ENCODE assay signal across 8 cellular contexts in genomic region chr1:92486251-92487077, GRCh38. TPM values are rescaled to one million over a fixed set of nuclear protein-coding genes. Genes with fewer than 3 reads are reported as not detected.
DNase-seq lines count a peak whose midpoint lies in the region; ATAC-seq and TF ChIP-seq lines count a peak whose summit lies in the region.

Gene GFI1 (minus strand): TSS chr1:92486925. CDS start chr1:92483487, 3,438 bp downstream.

- H3K4me1 ChIP-seq in GM23338 (ENCODE audit: insufficient read depth) (peaks cover 14% of the 10 kb centered on the region), foreskin keratinocyte (peaks cover 2% of the 10 kb centered on the region), psoas muscle (peaks cover 37% of the 10 kb centered on the region)

- peak; percentile 21 for TF ChIP-seq POLR2A in GM10847 (IDR thresholded peaks at IDR 0.05; ENCODE audit: extremely low read depth, insufficient read length)

- peaks cover 21% of the 10 kb centered on the region for H3K4me1 Mint-ChIP-seq in GM23338

- no peaks in the 10 kb centered on the region for H3K79me2 ChIP-seq in GM23338 (replicated peaks; ENCODE audit: insufficient read depth)

- H3K4me2 ChIP-seq in GM23338: peak within 1 kb of the TSS; percentile 97

- H3K4me3 Mint-ChIP-seq in GM23338: peak within 1 kb of the TSS; percentile 79

- no peaks in the 10 kb centered on the region for H3K36me3 ChIP-seq in GM23338 (ENCODE audit: insufficient read depth)
- no peaks in the 10 kb centered on the region for H3K36me3 ChIP-seq in psoas muscle (ENCODE audit: insufficient read depth in 1 of 2, low read depth in 1 of 2)

- DNase-seq in GM23338 (ENCODE audit: low spot score) (peak; percentile 76), NCI-H146 (lab: John Stamatoyannopoulos, UW) (peak; percentile 61), activated T-cell treated with anti-CD3 and anti-CD28 coated beads for 24 hours (ENCODE audit: low read depth) (peak; percentile 71), foreskin keratinocyte (no peak), psoas muscle (peak; percentile 34 to 55), nucleus accumbens (lab: John Stamatoyannopoulos, UW) (no peak)

- no peak within 1 kb of the TSS for H3K27ac Mint-ChIP-seq in GM23338

- peak within 1 kb of the TSS; percentile 75 for H3K4me3 ChIP-seq in GM23338
- H3K4me3 ChIP-seq in psoas muscle: peak within 1 kb of the TSS; percentile 68

- H2AFZ ChIP-seq in GM23338: peak within 1 kb of the TSS; percentile 97

- H3F3A ChIP-seq in GM23338 (replicated peaks; ENCODE audit: low read depth): peaks cover 13% of the 10 kb centered on the region; the same call in 1 of the 2 replicates

- 3 to 5% (median 4%) methylated on average over 57 to 77 of the region's 77 CpGs for WGBS in psoas muscle, 3 donors

- no peaks in the 10 kb centered on the region for H3K9me3 ChIP-seq in psoas muscle

- peak in 1 of 2 experiments; percentile 19; a peak in 1 of 4 replicates for TF ChIP-seq CTCF in GM23338 (conservative IDR thresholded peaks at IDR 0.05; ENCODE audit: low read depth in 2 of 2)
- TF ChIP-seq CTCF in foreskin keratinocyte (conservative IDR thresholded peaks at IDR 0.05): peak; percentile 14
- TF ChIP-seq CTCF in psoas muscle (IDR thresholded peaks at IDR 0.05): no peak

- peaks cover 81% of the 10 kb centered on the region for H3K27me3 Mint-ChIP-seq in GM23338 (ENCODE audit: insufficient read depth, low read depth, poor library complexity)

- peaks cover 2% of the 10 kb centered on the region; the same call in 1 of the 3 replicates for H3K36me3 Mint-ChIP-seq in GM23338 (ENCODE audit: low read depth)

- peaks cover 4% of the 10 kb centered on the region; the same call in 2 of the 3 replicates for H3K9me3 Mint-ChIP-seq in GM23338

- H3K9me2 ChIP-seq in GM23338 (ENCODE audit: insufficient read depth): no peaks in the 10 kb centered on the region

- peak; percentile 12 for ATAC-seq in GM23338
- ATAC-seq in foreskin keratinocyte: peak; percentile 35
- peak in 2 of 4 donors; percentile 32 to 45 for ATAC-seq in psoas muscle
- ATAC-seq in GM18519 (IDR thresholded peaks at IDR 0.05; ENCODE audit: low FRiP score, unreplicated experiment): no peak

- H3K27me3 ChIP-seq in GM23338 (ENCODE audit: insufficient read depth) (peaks cover 94% of the 10 kb centered on the region), foreskin keratinocyte (peaks cover 90% of the 10 kb centered on the region), psoas muscle (ENCODE audit: insufficient read depth in 3 of 3, low read length in 2 of 3) (peaks cover 5 to 82% (median 43%) of the 10 kb centered on the region in 3 donors)

- H4K20me1 ChIP-seq in GM23338 (replicated peaks; ENCODE audit: insufficient read depth): peaks cover 1% of the 10 kb centered on the region

- intact Hi-C loops in psoas muscle (cut with DNase I): no loop called here

- H3K27ac ChIP-seq in GM23338 (ENCODE audit: low read depth): no peak within 1 kb of the TSS
- no peak within 1 kb of the TSS for H3K27ac ChIP-seq in foreskin keratinocyte
- no peak within 1 kb of the TSS for H3K27ac ChIP-seq in psoas muscle

TF ChIP-seq in GM23338, 12 proteins besides CTCF, POLR2A, EP300 and RAD21 (continues in another document):
- no peak for TF ChIP-seq POLR2AphosphoS5 (IDR thresholded peaks at IDR 0.05; ENCODE audit: low read depth)
- no peak for TF ChIP-seq NANOG (IDR thresholded peaks at IDR 0.05; ENCODE audit: borderline replicate concordance)
- TF ChIP-seq EZH2 (IDR thresholded peaks at IDR 0.05; ENCODE audit: low read depth, unreplicated experiment): peak; percentile 66
- TF ChIP-seq ETS1 (IDR thresholded peaks at IDR 0.05): no peak
- no peak for TF ChIP-seq CREB1 (CRISPR knock-in tag; IDR thresholded peaks at IDR 0.05; ENCODE audit: low read depth)
- no peak for TF ChIP-seq ZNF331 (CRISPR knock-in tag; IDR thresholded peaks at IDR 0.05; ENCODE audit: low read depth)
- peak; percentile 90 for TF ChIP-seq EZH2phosphoT487 (IDR thresholded peaks at IDR 0.05; ENCODE audit: unreplicated experiment)
- no peak for TF ChIP-seq ZNF462 (CRISPR knock-in tag; IDR thresholded peaks at IDR 0.05)
- TF ChIP-seq JUNB (IDR thresholded peaks at IDR 0.05; ENCODE audit: unreplicated experiment): no peak
- no peak for TF ChIP-seq ZNF114 (CRISPR knock-in tag; IDR thresholded peaks at IDR 0.05)

RNA-seq across cellular contexts. Expression of gene GFI1, which starts in this region (rescaled TPM):
- total RNA-seq in GM23338 (2014; rRNA removed; shearing (Covaris generic)): 0.21 TPM in 1 of 2 replicates, not detected in the other
- polyA plus RNA-seq in GM23338 (2016; fragmentation: Nextera tagmentation; extraction: Ambion mirVana) (0.12 TPM in 1 of 2 replicates, not detected in the other), foreskin keratinocyte (0.07 TPM in 2 replicates), psoas muscle (under 1 TPM in 2 of 3 donors, not detected in 1; 0.01 to 0.05 TPM)
- total RNA-seq in foreskin keratinocyte (0.07 and 0.10 TPM in 2 replicates), psoas muscle (under 1 TPM in 3 of 4 donors, not detected in 1; 0.17 to 0.36 (median 0.20) TPM)

Comparison
In these comparisons a context has a peak if more than half of its experiments do, and no peak if none do; other contexts are left out.
1. Peak in DNase-seq, ATAC-seq, H3K4me3 ChIP-seq and H3K4me2 ChIP-seq in GM23338; RNA of the gene not detected or under 1 TPM.
2. Peak in ATAC-seq in foreskin keratinocyte; RNA of the gene not detected or under 1 TPM.
3. Peak in DNase-seq and H3K4me3 ChIP-seq in psoas muscle; RNA of the gene not detected or under 1 TPM.
4. DNase-seq: peak in NCI-H146 (single experiment) and activated T-cell treated with anti-CD3 and anti-CD28 coated beads for 24 hours (single experiment); none in foreskin keratinocyte (0 of 2) and nucleus accumbens (0 of 56).